Comparison of ENCODE assay signal across 25 cellular contexts in genomic region chr9:21075484-21075883, GRCh38. TPM values are rescaled to one million over a fixed set of nuclear protein-coding genes. Genes with fewer than 3 reads are reported as not detected.
DNase-seq lines count a peak whose midpoint lies in the region; ATAC-seq, FAIRE-seq and TF ChIP-seq lines count a peak whose summit lies in the region.
"Had no signal": no experiment of that assay in that cellular context is flagged by ENCODE, and none has a peak within 500 bp of the region (broad histone marks: within the 10 kb centered on the region; RNA-seq: fewer than 3 reads in every experiment).

No MANE protein-coding gene starts in this region.

- no peaks in the 10 kb centered on the region for H3K79me1 ChIP-seq in neuronal stem cell (ENCODE audit: low read depth, low read length)

- peak; percentile 3 for TF ChIP-seq CTCF in GM12865 (IDR thresholded peaks at IDR 0.05; ENCODE audit: insufficient read depth, low read depth, low read length, missing control alignments)
- 0 out of 2 replicates have a peak, but pooled peaks have one; percentile 32 for TF ChIP-seq CTCF in OCI-LY7 (conservative IDR thresholded peaks at IDR 0.05; ENCODE audit: low read length)
- peak; percentile 10 for TF ChIP-seq CTCF in foreskin fibroblast (IDR thresholded peaks at IDR 0.05; ENCODE audit: low read depth, low read length)
- no peak for TF ChIP-seq CTCF in adrenal gland (IDR thresholded peaks at IDR 0.05)

- no peak overlapping the region for H4K8ac ChIP-seq in neuronal stem cell (ENCODE audit: low read depth, low read length)

- peaks cover 11% of the 10 kb centered on the region for H3K9me3 Mint-ChIP-seq in activated naive CD8-positive, alpha-beta T cell treated with anti-CD3 and anti-CD28 coated beads, Interleukin-2, amount 50 U/mL, for 24 hours

- intact Hi-C loops in OCI-LY7 (cut with micrococcal nuclease; ENCODE audit: unreplicated experiment) (no loop called here), adrenal gland (cut with DNase I) (no loop called here)

- no peak overlapping the region for H2BK12ac ChIP-seq in neuronal stem cell (ENCODE audit: low read length)

- H2BK5ac ChIP-seq in neuronal stem cell (ENCODE audit: low read length) = no peak overlapping the region

- H3K4me3 Mint-ChIP-seq in activated naive CD8-positive, alpha-beta T cell treated with anti-CD3 and anti-CD28 coated beads, Interleukin-2, amount 50 U/mL, for 24 hours = no peak overlapping the region
- H3K4me3 Mint-ChIP-seq: CD4-positive, CD25-positive, alpha-beta regulatory T cell had no signal

- WGBS in neuronal stem cell (ENCODE audit: extremely low coverage in 2 of 2, insufficient read length in 2 of 2, insufficient replicate concordance in 1 of 2), 2 donors = no CpG with 5 or more reads among the region's 3 CpGs
- WGBS in small intestine, 3 donors = 57 to 65% (median 61%) methylated on average over 3 of the region's 3 CpGs
- WGBS in adrenal gland, 4 donors = 50 to 73% (median 60%) methylated on average over 3 of the region's 3 CpGs

- POLR2A ChIA-PET in OCI-LY7 (lab: Charles Lee) = interaction anchor here (0.7 kb wide), 1 partner anchor 1502 kb away, joined by 4 read pairs; no protein-coding TSS in a partner anchor

- no peaks in the 10 kb centered on the region for H3K36me3 Mint-ChIP-seq in activated naive CD8-positive, alpha-beta T cell treated with anti-CD3 and anti-CD28 coated beads, Interleukin-2, amount 50 U/mL, for 24 hours (ENCODE audit: low read depth)
- H3K36me3 Mint-ChIP-seq: CD4-positive, CD25-positive, alpha-beta regulatory T cell had no signal

- peaks cover 7% of the 10 kb centered on the region for H3K4me1 Mint-ChIP-seq in activated naive CD8-positive, alpha-beta T cell treated with anti-CD3 and anti-CD28 coated beads, Interleukin-2, amount 50 U/mL, for 24 hours

- H3K4me2 ChIP-seq in OCI-LY7 (ENCODE audit: low read length) (no peak overlapping the region), neuronal stem cell (ENCODE audit: insufficient read depth, low read length, poor library complexity, severe bottlenecking) (no peak overlapping the region)

- no peak overlapping the region for H3K4me3 ChIP-seq in GM12865 (ENCODE audit: low read depth, low read length)
- no peak overlapping the region for H3K4me3 ChIP-seq in OCI-LY7 (ENCODE audit: low read depth, low read length, poor library complexity, severe bottlenecking)
- no peak overlapping the region for H3K4me3 ChIP-seq in foreskin fibroblast (ENCODE audit: low read depth in 1 of 2, low read length in 2 of 2)
- no peak overlapping the region for H3K4me3 ChIP-seq in neuronal stem cell (ENCODE audit: low read length in 2 of 2)
- no peak overlapping the region for H3K4me3 ChIP-seq in small intestine (ENCODE audit: low read depth in 1 of 2, low read length in 2 of 2)
- no peak overlapping the region for H3K4me3 ChIP-seq in adrenal gland
- H3K4me3 ChIP-seq: GM12878, SJCRH30 had no signal

- FAIRE-seq in small intestine (lab: Jason Lieb, UNC) = no peak
- FAIRE-seq: A204.1, GM12878, HepG2 had no signal

- H3K27ac Mint-ChIP-seq in activated naive CD8-positive, alpha-beta T cell treated with anti-CD3 and anti-CD28 coated beads, Interleukin-2, amount 50 U/mL, for 24 hours = no peak overlapping the region
- H3K27ac Mint-ChIP-seq: CD4-positive, CD25-positive, alpha-beta regulatory T cell had no signal

- H2AK5ac ChIP-seq in neuronal stem cell (ENCODE audit: low read depth, low read length) = no peak overlapping the region

- BruUV-seq in OCI-LY7 (replicated peaks; lab: Mats Ljungman, UMichigan) = no TSS peak

- H3K23ac ChIP-seq in neuronal stem cell (ENCODE audit: low read depth, low read length, poor library complexity) = no peak overlapping the region

- no peak overlapping the region for H2BK120ac ChIP-seq in neuronal stem cell (ENCODE audit: low read depth, low read length)

- H3K27me3 ChIP-seq in neuronal stem cell (ENCODE audit: control insufficient read depth in 3 of 3, insufficient read depth in 3 of 3, low read depth in 1 of 3, low read length in 3 of 3) (no peaks in the 10 kb centered on the region), small intestine (ENCODE audit: control insufficient read depth in 2 of 2, insufficient read depth in 2 of 2, low read length in 2 of 2) (no peaks in the 10 kb centered on the region), adrenal gland (no peaks in the 10 kb centered on the region)
- H3K27me3 ChIP-seq: BE2C, SJCRH30 had no signal

- H3K9me3 ChIP-seq in OCI-LY7 (ENCODE audit: low read length) = no peaks in the 10 kb centered on the region
- no peaks in the 10 kb centered on the region for H3K9me3 ChIP-seq in neuronal stem cell (replicated peaks in 1 of 2; ENCODE audit: control insufficient read depth in 2 of 2, insufficient read depth in 1 of 2, low read depth in 1 of 2, low read length in 2 of 2)
- no peaks in the 10 kb centered on the region for H3K9me3 ChIP-seq in small intestine (ENCODE audit: control insufficient read depth, low read depth)
- no peaks in the 10 kb centered on the region for H3K9me3 ChIP-seq in adrenal gland (replicated peaks in 1 of 3)
- H3K9me3 ChIP-seq: BE2C, SJCRH30 had no signal

- no peak for ATAC-seq in activated naive CD8-positive, alpha-beta T cell treated with anti-CD3 and anti-CD28 coated beads, Interleukin-2, amount 50 U/mL, for 24 hours
- ATAC-seq: GM12878, HCT116, HepG2, Panc1 had no signal

- H3K36me3 ChIP-seq in OCI-LY7 (ENCODE audit: insufficient read depth, low read length) (no peaks in the 10 kb centered on the region), neuronal stem cell (replicated peaks in 1 of 2; ENCODE audit: control insufficient read depth in 2 of 2, insufficient read depth in 2 of 2, low read length in 2 of 2) (no peaks in the 10 kb centered on the region), small intestine (ENCODE audit: control insufficient read depth in 2 of 2, insufficient read depth in 2 of 2, low read length in 2 of 2) (no peaks in the 10 kb centered on the region), adrenal gland (replicated peaks in 1 of 2) (no peaks in the 10 kb centered on the region)
- H3K36me3 ChIP-seq: BE2C, SJCRH30 had no signal

- no peak overlapping the region for H3K18ac ChIP-seq in neuronal stem cell (ENCODE audit: low read length)

- H3K27ac ChIP-seq in OCI-LY7 (ENCODE audit: low read depth, low read length, poor library complexity, severe bottlenecking) (no peak overlapping the region), neuronal stem cell (replicated peaks; ENCODE audit: low read length) (no peak overlapping the region), small intestine (ENCODE audit: low read depth in 1 of 2, low read length in 1 of 2) (no peak overlapping the region), adrenal gland (no peak overlapping the region)
- H3K27ac ChIP-seq: SJCRH30 had no signal

- no peak overlapping the region for H2BK15ac ChIP-seq in neuronal stem cell (ENCODE audit: low read length)

- no peak overlapping the region for H4K91ac ChIP-seq in neuronal stem cell (ENCODE audit: low read depth, low read length, poor library complexity)

- H3K4ac ChIP-seq in neuronal stem cell (ENCODE audit: low read length) = no peak overlapping the region

- no peaks in the 10 kb centered on the region for H4K20me1 ChIP-seq in OCI-LY7 (ENCODE audit: insufficient read depth, low read length)

- CTCF ChIA-PET in OCI-LY7 (lab: Charles Lee; ENCODE audit: unreplicated experiment) = no interaction called here

- no peaks in the 10 kb centered on the region for H3K27me3 Mint-ChIP-seq in activated naive CD8-positive, alpha-beta T cell treated with anti-CD3 and anti-CD28 coated beads, Interleukin-2, amount 50 U/mL, for 24 hours

- no peak for TF ChIP-seq POLR2A in adrenal gland (IDR thresholded peaks at IDR 0.05)

- no peaks in the 10 kb centered on the region for H3K9me2 ChIP-seq in OCI-LY7 (ENCODE audit: insufficient read depth, low read length)

- H3K79me2 ChIP-seq in OCI-LY7 (ENCODE audit: insufficient read depth, low read depth, low read length) = no peaks in the 10 kb centered on the region

- no peak overlapping the region for H3K9ac ChIP-seq in neuronal stem cell (ENCODE audit: low read depth, low read length, poor library complexity)

- H2AFZ ChIP-seq in OCI-LY7 (ENCODE audit: low read length) = no peak overlapping the region
- H2AFZ ChIP-seq in neuronal stem cell (ENCODE audit: low read length) = peak overlapping the region; percentile 77

- H3K4me1 ChIP-seq in OCI-LY7 (ENCODE audit: insufficient read depth, low read length, poor library complexity, severe bottlenecking) = no peaks in the 10 kb centered on the region
- H3K4me1 ChIP-seq in neuronal stem cell (ENCODE audit: control insufficient read depth in 2 of 2, insufficient read depth in 1 of 2, low read depth in 1 of 2, low read length in 2 of 2) = peaks cover 2 to 6% of the 10 kb centered on the region in 2 donors
- H3K4me1 ChIP-seq in small intestine (ENCODE audit: control insufficient read depth in 2 of 2, insufficient read depth in 1 of 2, low read depth in 1 of 2, low read length in 1 of 2) = no peaks in the 10 kb centered on the region
- peaks cover 2 to 3% of the 10 kb centered on the region in 2 donors for H3K4me1 ChIP-seq in adrenal gland (replicated peaks in 1 of 2)
- H3K4me1 ChIP-seq: BE2C, SJCRH30 had no signal

- no peak for DNase-seq in GM12865 (ENCODE audit: low read depth)
- DNase-seq in OCI-LY7 (ENCODE audit: low spot score) = no peak
- no peak for DNase-seq in foreskin fibroblast
- DNase-seq in neuronal stem cell (ENCODE audit: low spot score) = no peak
- DNase-seq in small intestine = no peak
- DNase-seq in adrenal gland = no peak
- no peak for DNase-seq in activated naive CD8-positive, alpha-beta T cell treated with anti-CD3 and anti-CD28 coated beads, Interleukin-2, amount 50 U/mL, for 24 hours
- DNase-seq: BE2C; CD4-positive, CD25-positive, alpha-beta regulatory T cell; DMS153; GDM1; GOT3; KBM-7; NCI-H1105 treated with DMSO at 0.1 percent for 48 hours; NCI-H1694 treated with DMSO at 0.1 percent for 48 hours; NCI-H2227 treated with DMSO at 0.1 percent for 48 hours; NCI-H510A treated with DMSO at 0.1 percent for 48 hours; NCI-H82; SJCRH30 had no signal

- no peak overlapping the region for H3K14ac ChIP-seq in neuronal stem cell (ENCODE audit: low read length)

RNA-seq across cellular contexts. Expression of gene IFNB1, which starts 2.3 kb away (rescaled TPM):
- not detected in 2 replicates for total RNA-seq in OCI-LY7 (2014; rRNA removed; shearing (Covaris generic))
- total RNA-seq in OCI-LY7 (2022) (not detected in 2 replicates), adrenal gland (not detected)
- polyA plus RNA-seq in neuronal stem cell (2013, experiment 1 of 2) = not detected
- not detected for polyA plus RNA-seq in neuronal stem cell (2013, experiment 2 of 2)
- polyA plus RNA-seq in small intestine (not detected), adrenal gland (not detected)
- total RNA-seq: CD4-positive, CD25-positive, alpha-beta regulatory T cell; Daoy; HepG2; SJCRH30 had no signal
- polyA plus RNA-seq: CD4-positive, CD25-positive, alpha-beta regulatory T cell; GM12878; HepG2 had no signal

RNA-seq across cellular contexts. Expression of gene HACD4, which starts 44.0 kb away (rescaled TPM):
- not detected in 2 replicates for total RNA-seq in OCI-LY7 (2014; rRNA removed; shearing (Covaris generic))
- total RNA-seq in OCI-LY7 (2022) = not detected in 2 replicates
- 1.5 TPM for polyA plus RNA-seq in neuronal stem cell (2013, experiment 1 of 2)
- polyA plus RNA-seq in neuronal stem cell (2013, experiment 2 of 2) = 1.6 TPM
- polyA plus RNA-seq in small intestine = under 1 TPM; 0.22 to 0.94 (median 0.81) TPM
- total RNA-seq in adrenal gland = 10 to 100 TPM in 2 of 8 donors, 1 to 10 TPM in 6; 1.8 to 13.7 (median 6.3) TPM
- 1 to 10 TPM; 1.7 to 2.6 (median 2.1) TPM for polyA plus RNA-seq in adrenal gland
- total RNA-seq: Daoy, HepG2, SJCRH30 had no signal
- polyA plus RNA-seq: HepG2 had no signal

Comparison
In these comparisons a context has a peak if more than half of its experiments do, and no peak if none do; other contexts are left out.
1. CTCF ChIP-seq: peak in GM12865 (single experiment), OCI-LY7 (single experiment) and foreskin fibroblast (single experiment); none in adrenal gland (0 of 6).